ENCODE assay signal across 33 cellular contexts in genomic region chr3:135352213-135352612, GRCh38.
"Had no signal": no experiment of that assay in that cellular context is flagged by ENCODE, and none has a peak within 500 bp of the region (broad histone marks: within the 10 kb centered on the region; RNA-seq: fewer than 3 reads in every experiment).

No MANE protein-coding gene starts in this region.

- DNase-seq: activated CD4-positive, alpha-beta T cell treated with anti-CD3 and anti-CD28 coated beads for 1 hour; activated CD4-positive, alpha-beta T cell treated with anti-CD3 and anti-CD28 coated beads for 48 hours; activated CD4-positive, alpha-beta T cell treated with anti-CD3 and anti-CD28 coated beads, Interleukin-2, amount 50 U/mL, for 1 hour; activated CD4-positive, alpha-beta T cell treated with anti-CD3 and anti-CD28 coated beads, Interleukin-2, amount 50 U/mL, for 48 hours; activated CD8-positive, alpha-beta memory T cell treated with anti-CD3 and anti-CD28 coated beads for 24 hours; activated CD8-positive, alpha-beta T cell treated with anti-CD3 and anti-CD28 coated beads for 36 hours; activated effector memory CD4-positive, alpha-beta T cell treated with Interleukin-2 at 50 U/mL for 16 hours; activated gamma-delta T cell treated with Interleukin-2 at 50 U/mL for 16 hours; activated naive CD4-positive, alpha-beta T cell treated with anti-CD3 and anti-CD28 coated beads, Interleukin-2, amount 50 U/mL, for 16 hours; activated naive CD4-positive, alpha-beta T cell treated with Interleukin-2 at 50 U/mL for 16 hours; activated T-cell treated with anti-CD3 and anti-CD28 coated beads, Interleukin-2, amount 50 U/mL, for 4 hours; amygdala; aorta; body of pancreas; caudate nucleus; cortex of kidney; dermis blood vessel endothelial cell; effector CD4-positive, alpha-beta T cell; effector memory CD8-positive, alpha-beta T cell; esophagus squamous epithelium; foreskin melanocyte; heart right ventricle; T-helper 1 cell; T-helper 17 cell; T1000 had no signal

- FAIRE-seq: colon, endometrium, endothelial cell of umbilical vein had no signal

- H3K4me1 Mint-ChIP-seq: activated T-helper 17 cell treated with anti-CD3 and anti-CD28 coated beads, Interleukin-2, amount 50 U/mL, for 72 hours; T-helper 17 cell had no signal

- H3K9me3 ChIP-seq: body of pancreas, esophagus squamous epithelium had no signal

- H3K4me3 Mint-ChIP-seq: activated CD8-positive, alpha-beta T cell treated with anti-CD3 and anti-CD28 coated beads for 36 hours; activated naive CD8-positive, alpha-beta T cell; activated T-cell treated with anti-CD3 and anti-CD28 coated beads, Interleukin-2, amount 50 U/mL, for 4 hours; activated T-helper 17 cell treated with anti-CD3 and anti-CD28 coated beads, Interleukin-2, amount 50 U/mL, for 72 hours; effector memory CD8-positive, alpha-beta T cell; T-helper 17 cell; T-helper 2 cell treated with Interferon-gamma antibody and Interleukin-4, amounts not matched to agents 5 μg/mL and 100 μg/mL, for 36 hours had no signal

- H3K27me3 ChIP-seq: body of pancreas, esophagus squamous epithelium had no signal

- H3K36me3 ChIP-seq: esophagus squamous epithelium, gastroesophageal sphincter, heart right ventricle had no signal

- H3K9me3 Mint-ChIP-seq: T-helper 2 cell treated with Interferon-gamma antibody and Interleukin-4, amounts not matched to agents 5 μg/mL and 100 μg/mL, for 36 hours had no signal

- H3K27ac Mint-ChIP-seq: activated CD8-positive, alpha-beta T cell treated with anti-CD3 and anti-CD28 coated beads for 36 hours; activated naive CD8-positive, alpha-beta T cell; activated T-helper 17 cell treated with anti-CD3 and anti-CD28 coated beads, Interleukin-2, amount 50 U/mL, for 72 hours; effector memory CD8-positive, alpha-beta T cell; T-helper 17 cell; T-helper 2 cell treated with Interferon-gamma antibody and Interleukin-4, amounts not matched to agents 5 μg/mL and 100 μg/mL, for 36 hours had no signal

- H3K27me3 Mint-ChIP-seq: activated CD8-positive, alpha-beta T cell treated with anti-CD3 and anti-CD28 coated beads for 36 hours; activated naive CD8-positive, alpha-beta T cell; effector memory CD8-positive, alpha-beta T cell; T-helper 17 cell had no signal

- ATAC-seq: activated CD8-positive, alpha-beta T cell treated with anti-CD3 and anti-CD28 coated beads for 36 hours; activated T-cell treated with anti-CD3 and anti-CD28 coated beads, Interleukin-2, amount 50 U/mL, for 4 hours; activated T-helper 17 cell treated with anti-CD3 and anti-CD28 coated beads, Interleukin-2, amount 50 U/mL, for 72 hours; body of pancreas; effector memory CD8-positive, alpha-beta T cell; gastroesophageal sphincter; heart right ventricle; T-helper 17 cell had no signal

- H3K27ac ChIP-seq: body of pancreas, epithelial cell of prostate, esophagus squamous epithelium, gastroesophageal sphincter, heart right ventricle had no signal

- H3K4me3 ChIP-seq: body of pancreas, esophagus squamous epithelium, gastroesophageal sphincter, heart right ventricle had no signal

- H3K36me3 Mint-ChIP-seq: activated naive CD8-positive, alpha-beta T cell had no signal

- H3K4me1 ChIP-seq: body of pancreas, esophagus squamous epithelium, gastroesophageal sphincter, heart right ventricle had no signal
